ENCODE assay signal across 8 cellular contexts in the genomic region with DNA sequence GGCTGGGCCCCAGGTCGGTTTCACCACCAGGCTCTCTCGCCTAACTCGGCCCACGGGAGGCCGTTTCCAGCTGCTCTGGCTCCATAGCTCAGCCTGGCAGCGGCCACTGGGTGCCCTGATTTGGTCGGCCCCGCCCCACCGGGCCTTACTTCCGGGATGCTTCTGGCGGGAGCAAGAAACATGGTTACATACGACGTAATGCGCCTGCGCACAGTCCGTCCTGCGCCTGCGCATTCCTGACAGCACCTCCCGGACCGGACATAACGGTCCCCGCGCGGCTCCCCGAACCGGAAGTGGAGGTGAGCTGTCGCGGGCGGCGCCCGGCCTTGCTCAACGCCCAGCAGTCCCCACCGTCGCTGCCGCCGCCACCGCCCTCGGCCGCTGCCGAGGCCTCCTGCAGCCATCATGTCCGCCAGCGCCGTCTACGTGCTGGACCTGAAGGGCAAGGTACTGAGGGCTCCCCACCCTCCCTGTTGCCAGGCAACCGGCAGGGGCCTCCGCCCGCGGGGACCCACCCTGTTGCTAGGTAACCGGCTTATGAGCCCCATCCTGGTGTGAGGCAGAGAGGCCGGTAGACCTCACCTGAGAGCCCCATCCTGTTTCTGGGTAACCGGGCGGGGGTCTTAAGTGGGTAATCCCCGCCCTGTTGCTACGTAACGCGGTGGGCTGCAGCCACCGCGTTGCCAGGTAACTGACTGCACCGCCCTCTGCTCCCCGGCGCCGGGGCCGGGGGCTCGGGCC. TPM values are rescaled to one million over a fixed set of nuclear protein-coding genes. Genes with fewer than 3 reads are reported as not detected.
DNase-seq lines count a peak whose midpoint lies in the region; ATAC-seq lines count a peak whose summit lies in the region.

A gene (plus strand): TSS at position 290 of the 741 bp plus-strand sequence. CDS start 116 bp downstream, at position 406.

- peak; percentile 81 for ATAC-seq in GM19468 (IDR thresholded peaks at IDR 0.05; ENCODE audit: extremely low read depth, unreplicated experiment)
- peak; percentile 89 for ATAC-seq in memory B cell (ENCODE audit: low read depth)

- H3K36me3 ChIP-seq in CD8-positive, alpha-beta memory T cell (ENCODE audit: insufficient read depth, low read length), result no peaks in the 10 kb centered on the region
- peaks cover 14% of the 10 kb centered on the region for H3K36me3 ChIP-seq in effector memory CD4-positive, alpha-beta T cell (ENCODE audit: control insufficient read depth, insufficient read depth, low read length)

- no peaks in the 10 kb centered on the region for H3K9me3 ChIP-seq in CD8-positive, alpha-beta memory T cell (ENCODE audit: low read length)
- no peaks in the 10 kb centered on the region for H3K9me3 ChIP-seq in effector memory CD4-positive, alpha-beta T cell (ENCODE audit: control insufficient read depth, low read length)

- POLR2A ChIA-PET in CD8-positive, alpha-beta memory T cell (lab: Charles Lee), result interaction anchor here (0.6 to 1.5 kb wide), 7 partner anchors 10 to 361 kb away, joined by 3 to 27 read pairs (median 4); a partner anchor contains a TSS
- POLR2A ChIA-PET in activated CD8-positive, alpha-beta memory T cell treated with anti-CD3 and anti-CD28 coated beads for 36 hours (lab: Charles Lee), result interaction anchor here (0.6 to 1.1 kb wide), 4 partner anchors 9 to 166 kb away, joined by 4 to 6 read pairs (median 4); a partner anchor contains a TSS

- H3K4me3 ChIP-seq in CD8-positive, alpha-beta memory T cell (ENCODE audit: low read length), result peak within 1 kb of the TSS; percentile 96
- peak within 1 kb of the TSS; percentile 84 for H3K4me3 ChIP-seq in effector memory CD4-positive, alpha-beta T cell (ENCODE audit: insufficient read depth, low read depth, low read length, poor library complexity, severe bottlenecking)

- peak; percentile 97 to 99 (median 99) for DNase-seq in CD8-positive, alpha-beta memory T cell
- DNase-seq in HS-5 (ENCODE audit: low read depth) (peak; percentile 88), memory B cell (ENCODE audit: low spot score in 2 of 2) (peak; percentile 97 to 98)
- peak; percentile 98 for DNase-seq in NK-92 treated with Interleukin-12 subunit alpha and Interleukin-12 subunit beta, amount 100 ng/mL, for 24 hours (lab: John Stamatoyannopoulos, UW)
- peak; percentile 97 to 99 (median 98) for DNase-seq in effector memory CD4-positive, alpha-beta T cell
- DNase-seq in stimulated activated CD8-positive, alpha-beta memory T cell treated with anti-CD3 and anti-CD28 coated beads, Interleukin-12 subunit alpha, Interleukin-12 subunit beta, amount 100 ng/mL, for 24 hours (ENCODE audit: extremely low read depth), result peak; percentile 94

- H3K36me3 Mint-ChIP-seq in CD8-positive, alpha-beta memory T cell, result peaks cover 0 to 38% (median 10%) of the 10 kb centered on the region in 3 donors
- H3K36me3 Mint-ChIP-seq in memory B cell, result peaks cover 7% of the 10 kb centered on the region

- no peaks in the 10 kb centered on the region for H3K27me3 Mint-ChIP-seq in CD8-positive, alpha-beta memory T cell
- no peaks in the 10 kb centered on the region for H3K27me3 Mint-ChIP-seq in memory B cell

- no peaks in the 10 kb centered on the region for H3K9me3 Mint-ChIP-seq in CD8-positive, alpha-beta memory T cell
- no peaks in the 10 kb centered on the region for H3K9me3 Mint-ChIP-seq in memory B cell

- H3K27me3 ChIP-seq in CD8-positive, alpha-beta memory T cell (ENCODE audit: insufficient read depth, low read length, poor library complexity, severe bottlenecking), result no peaks in the 10 kb centered on the region
- no peaks in the 10 kb centered on the region for H3K27me3 ChIP-seq in effector memory CD4-positive, alpha-beta T cell (replicated peaks; ENCODE audit: control insufficient read depth, insufficient read depth, low read length, poor library complexity, severe bottlenecking)

- peak within 1 kb of the TSS; percentile 89 to 98 (median 97) for H3K27ac Mint-ChIP-seq in CD8-positive, alpha-beta memory T cell
- H3K27ac Mint-ChIP-seq in memory B cell, result peak within 1 kb of the TSS; percentile 93

- CTCF ChIA-PET in CD8-positive, alpha-beta memory T cell (lab: Charles Lee), result interaction anchor here (0.6 to 1.1 kb wide), 4 partner anchors 13 to 568 kb away, joined by 3 to 11 read pairs (median 4); a partner anchor contains a TSS
- CTCF ChIA-PET in activated CD8-positive, alpha-beta memory T cell treated with anti-CD3 and anti-CD28 coated beads for 36 hours (lab: Charles Lee), result interaction anchor here (0.7 to 1.5 kb wide), 5 partner anchors 12 to 185 kb away, joined by 3 to 7 read pairs (median 4); a partner anchor contains a TSS

- peaks cover 31 to 51% (median 47%) of the 10 kb centered on the region in 3 donors for H3K4me1 Mint-ChIP-seq in CD8-positive, alpha-beta memory T cell
- peaks cover 30% of the 10 kb centered on the region for H3K4me1 Mint-ChIP-seq in memory B cell

- H3K4me3 Mint-ChIP-seq in CD8-positive, alpha-beta memory T cell, result peak within 1 kb of the TSS; percentile 81 to 94 (median 88)
- H3K4me3 Mint-ChIP-seq in memory B cell, result peak within 1 kb of the TSS; percentile 87

- peak within 1 kb of the TSS; percentile 93 for H3K27ac ChIP-seq in CD8-positive, alpha-beta memory T cell (ENCODE audit: low read depth, low read length)
- peak within 1 kb of the TSS; percentile 93 for H3K27ac ChIP-seq in effector memory CD4-positive, alpha-beta T cell (ENCODE audit: insufficient read depth, low read length, poor library complexity, severe bottlenecking)

- peaks cover 23% of the 10 kb centered on the region for H3K4me1 ChIP-seq in CD8-positive, alpha-beta memory T cell (ENCODE audit: insufficient read depth, low read length)
- peaks cover 17% of the 10 kb centered on the region for H3K4me1 ChIP-seq in effector memory CD4-positive, alpha-beta T cell (ENCODE audit: control insufficient read depth, insufficient read depth, low read length, poor library complexity, severe bottlenecking)

RNA-seq across cellular contexts. Expression of the gene that starts here (rescaled TPM):
- 100 to 1,000 TPM; 113 to 120 TPM for total RNA-seq in CD8-positive, alpha-beta memory T cell
- 145 TPM for polyA plus RNA-seq in CD8-positive, alpha-beta memory T cell
- total RNA-seq in activated CD8-positive, alpha-beta memory T cell treated with anti-CD3 and anti-CD28 coated beads for 36 hours, result 100 to 1,000 TPM; 107 to 109 TPM

Comparison
In these comparisons a context has a peak if more than half of its experiments do, and no peak if none do; other contexts are left out.
1. Peak in every context shown above with its lines: DNase-seq, ATAC-seq, H3K4me3 ChIP-seq and H3K27ac ChIP-seq.